ENCODE assay signal across 26 cellular contexts in genomic region chr6:33792990-33793389, GRCh38. TPM values are rescaled to one million over a fixed set of nuclear protein-coding genes. Genes with fewer than 3 reads are reported as not detected.
"Had no signal": no experiment of that assay in that cellular context is flagged by ENCODE, and none has a peak within 500 bp of the region (broad histone marks: within the 10 kb centered on the region; RNA-seq: fewer than 3 reads in every experiment).

No MANE protein-coding gene starts in this region.

- H2AFZ ChIP-seq: PC-9 had no signal

- H3K4me3 Mint-ChIP-seq: T-cell had no signal

- H3K9me3 Mint-ChIP-seq: IgD-negative memory B cell, T-cell had no signal

- H3K27ac Mint-ChIP-seq: T-cell had no signal

- H3K4me3 ChIP-seq: PC-9, Peyer's patch, SJSA1, SK-N-MC had no signal

- H3K36me3 ChIP-seq: Peyer's patch had no signal

- H3K27me3 ChIP-seq: Peyer's patch, SJSA1 had no signal

- H3K36me3 Mint-ChIP-seq: IgD-negative memory B cell, T-cell had no signal

- H3K4me2 ChIP-seq: PC-9 had no signal

- ATAC-seq: Right ventricle myocardium inferior, T-cell had no signal

- H3K27ac ChIP-seq: HL-60, PC-9, Peyer's patch, SJSA1, SK-N-MC had no signal

- DNase-seq: Karpas-422; KG1; MM.1S; NCI-H1436; NCI-H187 treated with DMSO at 0.1 percent for 48 hours; NCI-H2029 treated with DMSO at 0.1 percent for 48 hours; NCI-H2171 treated with DMSO at 0.1 percent for 48 hours; NCI-H345; NCI-H446 treated with DMSO at 0.1 percent for 48 hours; NCI-H510A treated with DMSO at 0.1 percent for 48 hours; NCI-H526; NCI-H82; NK-92 treated with Interleukin-12 subunit alpha and Interleukin-12 subunit beta, amount 100 ng/mL, for 24 hours; OCI-M1; PC-9; Peyer's patch; SHP77 treated with DMSO at 0.1 percent for 48 hours; SW 1271; T-cell had no signal

- FAIRE-seq: HTR-8/SVneo had no signal

- H3K9me3 ChIP-seq: Peyer's patch, SJSA1 had no signal

RNA-seq across cellular contexts. Expression of gene MLN, which starts 10.8 kb away (rescaled TPM):
- total RNA-seq: PC-9, Peyer's patch, Right ventricle myocardium inferior, RPMI7951, SJSA1, T-cell had no signal
- polyA plus RNA-seq: IgD-negative memory B cell had no signal

RNA-seq across cellular contexts. Expression of gene IP6K3, which starts 46.3 kb away (rescaled TPM):
- total RNA-seq: PC-9, T-cell had no signal
- polyA plus RNA-seq: IgD-negative memory B cell had no signal
